ENCODE assay signal across 27 cellular contexts in the genomic region with DNA sequence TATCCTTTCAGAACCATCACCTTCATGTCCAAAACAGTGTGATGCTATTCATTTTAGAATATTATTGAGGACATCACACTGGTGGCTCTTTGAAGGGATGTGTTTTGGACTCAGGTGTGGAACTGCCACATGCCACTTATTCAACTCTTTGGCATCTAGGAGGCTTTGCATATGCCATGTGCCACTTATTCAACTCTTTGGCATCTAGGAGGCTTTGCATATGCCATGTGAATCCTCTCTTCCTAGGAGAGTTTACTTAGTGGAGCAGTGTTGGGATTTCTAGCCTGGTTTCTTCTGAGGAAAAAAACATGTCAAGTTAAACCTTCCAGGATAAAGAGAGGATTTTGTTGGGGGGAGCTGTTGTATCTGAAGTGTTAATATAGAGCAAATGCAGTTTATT.
DNase-seq lines count a peak whose midpoint lies in the region; FAIRE-seq and TF ChIP-seq lines count a peak whose summit lies in the region.
"Had no signal": no experiment of that assay in that cellular context is flagged by ENCODE, and none has a peak within 500 bp of the region (broad histone marks: within the 10 kb centered on the region; RNA-seq: fewer than 3 reads in every experiment).

No MANE protein-coding gene starts in this region.

- H3K23ac ChIP-seq in mesendoderm (ENCODE audit: low read length): no peak overlapping the region

- TF ChIP-seq POLR2A in testis (IDR thresholded peaks at IDR 0.05): no peak

- H3K79me1 ChIP-seq in mesendoderm (ENCODE audit: low read length): peaks cover 2% of the 10 kb centered on the region

- H3K9me3 ChIP-seq in HUES6 (ENCODE audit: control insufficient read depth, insufficient read depth, low read depth, low read length) (no peaks in the 10 kb centered on the region), testis (no peaks in the 10 kb centered on the region)
- H3K9me3 ChIP-seq: transverse colon had no signal

- no peak overlapping the region for H2BK120ac ChIP-seq in mesendoderm (ENCODE audit: low read depth, low read length)

- peaks cover 4% of the 10 kb centered on the region for H3K79me2 ChIP-seq in mesendoderm (ENCODE audit: control insufficient read depth, insufficient read depth, low read length)
- H3K79me2 ChIP-seq: parathyroid adenoma had no signal

- no peak for TF ChIP-seq CTCF in bronchial epithelial cell (IDR thresholded peaks at IDR 0.05; ENCODE audit: insufficient read depth, low read length, severe bottlenecking)
- TF ChIP-seq CTCF in type B pancreatic cell (conservative IDR thresholded peaks at IDR 0.05): no peak
- TF ChIP-seq CTCF in testis (IDR thresholded peaks at IDR 0.05): no peak

- H4K8ac ChIP-seq in mesendoderm (ENCODE audit: low read depth, low read length): no peak overlapping the region

- H3K4ac ChIP-seq in mesendoderm (ENCODE audit: low read depth, low read length): no peak overlapping the region

- DNase-seq in bronchial epithelial cell (ENCODE audit: low read depth): peak; percentile 39
- DNase-seq in mesendoderm: peak; percentile 65
- DNase-seq in type B pancreatic cell (ENCODE audit: extremely low spot score, unreplicated experiment): no peak
- no peak for DNase-seq in testis
- DNase-seq in stimulated activated naive CD4-positive, alpha-beta T cell treated with Interleukin-2 at 50 U/mL for 16 hours (lab: John Stamatoyannopoulos, UW): no peak
- no peak for DNase-seq in T1000 (lab: John Stamatoyannopoulos, UW)
- no peak for DNase-seq in activated effector memory CD4-positive, alpha-beta T cell treated with anti-CD3 and anti-CD28 coated beads, Interleukin-2, amount 50 U/mL, for 16 hours
- DNase-seq: activated CD4-positive, alpha-beta T cell treated with anti-CD3 and anti-CD28 coated beads, Interleukin-2, amount 10 ng/mL, durations not matched to agents 7 days and 5 days; brain microvascular endothelial cell; CD4-positive, alpha-beta memory T cell; hippocampal formation; islet precursor cell; naive thymus-derived CD4-positive, alpha-beta T cell; NCI-H146; NCI-H2171 treated with DMSO at 0.1 percent for 48 hours; NCI-H748 treated with DMSO at 0.1 percent for 48 hours; SHP77 treated with DMSO at 0.1 percent for 48 hours; stimulated activated naive CD8-positive, alpha-beta T cell treated with anti-CD3 and anti-CD28 coated beads, Interleukin-15, Interleukin-2, amounts not matched to agents 100 U/mL and 50 U/mL, for 24 hours; T-helper 1 cell; transverse colon had no signal

- H3K4me3 Mint-ChIP-seq in type B pancreatic cell: no peak overlapping the region
- H3K4me3 Mint-ChIP-seq: activated CD4-positive, alpha-beta T cell treated with anti-CD3 and anti-CD28 coated beads, Interleukin-2, amount 10 ng/mL, durations not matched to agents 7 days and 5 days; CD4-positive, alpha-beta memory T cell; IgD-negative memory B cell; memory B cell; naive thymus-derived CD4-positive, alpha-beta T cell had no signal

- no peak overlapping the region for H2AK5ac ChIP-seq in mesendoderm (ENCODE audit: low read length)

- no peak for FAIRE-seq in bronchial epithelial cell (lab: Jason Lieb, UNC)
- FAIRE-seq: GM12892 had no signal

- H4K5ac ChIP-seq in mesendoderm (ENCODE audit: low read length): no peak overlapping the region

- intact Hi-C loops in testis (cut with DNase I; ENCODE audit: low total_unique reads): no loop called here

- no peak overlapping the region for H3K56ac ChIP-seq in mesendoderm (ENCODE audit: low read length)

- no peak overlapping the region for H2BK5ac ChIP-seq in mesendoderm (ENCODE audit: low read length)

- H3K27ac ChIP-seq in HUES6 (ENCODE audit: low read depth, low read length) (peak overlapping the region; percentile 64; the same call in 1 of the 2 replicates), mesendoderm (ENCODE audit: low read depth, low read length) (no peak overlapping the region), testis (no peak overlapping the region)
- H3K27ac ChIP-seq: brain microvascular endothelial cell, foreskin keratinocyte, parathyroid adenoma, transverse colon had no signal

- H3K27me3 ChIP-seq in HUES6 (ENCODE audit: control insufficient read depth, insufficient read depth, low read length): no peaks in the 10 kb centered on the region
- H3K27me3 ChIP-seq in bronchial epithelial cell (ENCODE audit: control insufficient read depth, insufficient read depth, low read length): no peaks in the 10 kb centered on the region
- no peaks in the 10 kb centered on the region for H3K27me3 ChIP-seq in mesendoderm (ENCODE audit: insufficient read depth, low read length, poor library complexity)
- no peaks in the 10 kb centered on the region for H3K27me3 ChIP-seq in testis
- H3K27me3 ChIP-seq: brain microvascular endothelial cell, foreskin keratinocyte, transverse colon had no signal

- H3K27ac Mint-ChIP-seq in type B pancreatic cell: peak overlapping the region; percentile 1
- H3K27ac Mint-ChIP-seq: activated CD4-positive, alpha-beta T cell treated with anti-CD3 and anti-CD28 coated beads, Interleukin-2, amount 10 ng/mL, durations not matched to agents 7 days and 5 days; activated T-helper 2 cell treated with anti-CD3 and anti-CD28 coated beads, Interferon-gamma antibody, Interleukin-2, Interleukin-4, amounts not matched to agents 10 μg/mL and 5 μg/mL and 100 μg/mL, durations not matched to agents 14 hours and 24 hours and 36 hours; CD4-positive, alpha-beta memory T cell; IgD-negative memory B cell; memory B cell; naive thymus-derived CD4-positive, alpha-beta T cell had no signal

- H3K36me3 ChIP-seq in HUES6 (ENCODE audit: control insufficient read depth, insufficient read depth, low read length) (no peaks in the 10 kb centered on the region), bronchial epithelial cell (ENCODE audit: control insufficient read depth, insufficient read depth, low read length) (no peaks in the 10 kb centered on the region), mesendoderm (ENCODE audit: control insufficient read depth, insufficient read depth, low read length) (no peaks in the 10 kb centered on the region), testis (ENCODE audit: low read depth, missing control alignments) (no peaks in the 10 kb centered on the region)
- H3K36me3 ChIP-seq: brain microvascular endothelial cell, transverse colon had no signal

- H3K18ac ChIP-seq in mesendoderm (ENCODE audit: low read length): no peak overlapping the region

- H3K9ac ChIP-seq in HUES6 (ENCODE audit: low read length) (no peak overlapping the region), mesendoderm (ENCODE audit: low read length) (no peak overlapping the region)
- H3K9ac ChIP-seq: parathyroid adenoma had no signal

- H3K4me1 Mint-ChIP-seq in type B pancreatic cell (ENCODE audit: unreplicated experiment): peaks cover 29% of the 10 kb centered on the region

- no peaks in the 10 kb centered on the region for H3K9me3 Mint-ChIP-seq in type B pancreatic cell
- H3K9me3 Mint-ChIP-seq: activated CD4-positive, alpha-beta T cell treated with anti-CD3 and anti-CD28 coated beads, Interleukin-2, amount 10 ng/mL, durations not matched to agents 7 days and 5 days; activated T-helper 2 cell treated with anti-CD3 and anti-CD28 coated beads, Interferon-gamma antibody, Interleukin-2, Interleukin-4, amounts not matched to agents 10 μg/mL and 5 μg/mL and 100 μg/mL, durations not matched to agents 14 hours and 24 hours and 36 hours; IgD-negative memory B cell; memory B cell had no signal

- no peak overlapping the region for H3K4me3 ChIP-seq in HUES6 (ENCODE audit: low read depth, low read length)
- H3K4me3 ChIP-seq in bronchial epithelial cell (ENCODE audit: low read depth, low read length): no peak overlapping the region
- no peak overlapping the region for H3K4me3 ChIP-seq in mesendoderm (ENCODE audit: low read length)
- no peak overlapping the region for H3K4me3 ChIP-seq in testis
- H3K4me3 ChIP-seq: transverse colon had no signal

- H3K4me1 ChIP-seq in HUES6 (ENCODE audit: control insufficient read depth, insufficient read depth, low read length) (peaks cover 40% of the 10 kb centered on the region), mesendoderm (ENCODE audit: control insufficient read depth, low read depth, low read length) (peaks cover 6% of the 10 kb centered on the region), testis (peaks cover 5% of the 10 kb centered on the region)
- H3K4me1 ChIP-seq: parathyroid adenoma had no signal

- no peak overlapping the region for H2BK15ac ChIP-seq in mesendoderm (replicated peaks; ENCODE audit: low read depth)

- no peaks in the 10 kb centered on the region for H3K27me3 Mint-ChIP-seq in type B pancreatic cell
- H3K27me3 Mint-ChIP-seq: activated CD4-positive, alpha-beta T cell treated with anti-CD3 and anti-CD28 coated beads, Interleukin-2, amount 10 ng/mL, durations not matched to agents 7 days and 5 days; CD4-positive, alpha-beta memory T cell; IgD-negative memory B cell; memory B cell had no signal

- peaks cover 3% of the 10 kb centered on the region for H3K36me3 Mint-ChIP-seq in type B pancreatic cell
- H3K36me3 Mint-ChIP-seq: memory B cell had no signal

- H3K4me2 ChIP-seq in mesendoderm (ENCODE audit: low read length): no peak overlapping the region

Comparison
In these comparisons a context has a peak if more than half of its experiments do, and no peak if none do; other contexts are left out.
1. DNase-seq: peak in bronchial epithelial cell (single experiment) and mesendoderm (single experiment); none in type B pancreatic cell (single experiment), testis (single experiment), stimulated activated naive CD4-positive, alpha-beta T cell treated with Interleukin-2 at 50 U/mL for 16 hours (single experiment), T1000 (single experiment) and activated effector memory CD4-positive, alpha-beta T cell treated with anti-CD3 and anti-CD28 coated beads, Interleukin-2, amount 50 U/mL, for 16 hours (single experiment).